In the genomic region with DNA sequence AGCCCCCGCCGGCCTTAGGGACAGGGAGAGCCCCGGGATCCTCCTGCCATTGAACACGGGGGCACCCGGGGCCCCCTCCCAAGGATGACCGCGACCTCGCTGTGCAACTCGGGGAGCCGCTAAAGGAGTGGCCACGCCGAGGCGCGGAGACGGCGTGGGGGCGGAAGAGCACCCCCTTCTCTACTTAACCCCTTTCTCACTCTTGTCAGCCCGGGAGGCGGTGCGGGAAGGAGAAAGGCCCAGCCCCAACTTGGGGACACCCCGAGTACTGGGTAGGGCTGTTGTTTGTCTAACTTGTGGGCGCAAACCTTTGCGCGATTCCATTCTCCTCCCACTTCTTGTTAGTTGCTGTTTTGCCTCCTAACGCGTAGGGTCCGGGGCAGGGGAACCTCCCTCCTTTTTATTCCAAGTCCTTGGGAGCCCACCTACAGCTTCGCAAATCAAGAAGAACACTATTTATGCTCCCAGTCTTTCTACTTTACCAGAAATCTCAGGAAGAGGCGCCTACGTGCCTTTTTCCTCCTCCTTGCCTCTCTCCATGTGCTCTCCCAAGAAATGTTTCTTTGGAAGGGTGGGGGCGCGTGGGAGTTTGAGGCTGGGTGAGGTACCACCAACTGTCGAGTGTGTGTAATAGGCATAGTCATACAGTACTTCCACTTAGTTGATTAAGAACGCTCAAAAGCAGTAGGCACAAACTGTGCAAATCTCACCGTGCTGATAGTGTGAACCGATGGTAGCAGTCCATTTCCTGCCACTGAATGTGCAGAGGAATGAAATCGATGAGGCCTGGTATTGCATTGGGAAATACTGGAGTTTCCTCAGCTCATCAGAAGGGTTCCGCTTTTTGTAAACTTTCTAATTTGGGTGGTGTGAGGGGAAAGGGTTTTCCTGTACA, we compare ENCODE assay signal across 7 cellular contexts. TPM values are rescaled to one million over a fixed set of nuclear protein-coding genes. Genes with fewer than 3 reads are reported as not detected.
DNase-seq lines count a peak whose midpoint lies in the region; ATAC-seq and TF ChIP-seq lines count a peak whose summit lies in the region.

No MANE protein-coding gene starts in this region.

- TF ChIP-seq CTCF in Panc1 (IDR thresholded peaks at IDR 0.05) (no peak), heart right ventricle (IDR thresholded peaks at IDR 0.05) (no peak), progenitor cell of endocrine pancreas (IDR thresholded peaks at IDR 0.05; ENCODE audit: unreplicated experiment) (no peak)

- H3K9me3 ChIP-seq in Panc1 (ENCODE audit: control insufficient read depth, insufficient read depth, low read depth, low read length): no peaks in the 10 kb centered on the region
- H3K9me3 ChIP-seq in heart right ventricle: no peaks in the 10 kb centered on the region

- peak overlapping the region; percentile 95 for H3K27ac Mint-ChIP-seq in activated naive CD4-positive, alpha-beta T cell treated with anti-CD3 and anti-CD28 coated beads, Interleukin-2, amount 10 ng/mL, durations not matched to agents 7 days and 5 days
- H3K27ac Mint-ChIP-seq in progenitor cell of endocrine pancreas: peak overlapping the region; percentile 92

- no peaks in the 10 kb centered on the region for H3K27me3 Mint-ChIP-seq in activated naive CD4-positive, alpha-beta T cell treated with anti-CD3 and anti-CD28 coated beads, Interleukin-2, amount 10 ng/mL, durations not matched to agents 7 days and 5 days
- H3K27me3 Mint-ChIP-seq in progenitor cell of endocrine pancreas: no peaks in the 10 kb centered on the region

- DNase-seq in Panc1 (ENCODE audit: low read depth, low spot score): no peak
- DNase-seq in activated naive CD4-positive, alpha-beta T cell treated with anti-CD3 and anti-CD28 coated beads, Interleukin-2, amount 10 ng/mL, durations not matched to agents 7 days and 5 days: peak; percentile 69
- peak; percentile 13 to 21 for DNase-seq in heart right ventricle
- DNase-seq in progenitor cell of endocrine pancreas (ENCODE audit: low spot score, unreplicated experiment): peak; percentile 10
- DNase-seq in NCI-H2107 treated with DMSO at 0.1 percent for 48 hours (lab: John Stamatoyannopoulos, UW; ENCODE audit: unreplicated experiment): no peak

- H3K27me3 ChIP-seq in Panc1 (ENCODE audit: control insufficient read depth, insufficient read depth, low read length): no peaks in the 10 kb centered on the region
- H3K27me3 ChIP-seq in heart right ventricle: peaks cover 0 to 43% (median 0%) of the 10 kb centered on the region in 7 donors

- BruUV-seq in Panc1 (replicated peaks; lab: Mats Ljungman, UMichigan): no TSS peak

- H3K4me3 ChIP-seq in Panc1 (ENCODE audit: low read depth in 2 of 2, low read length in 2 of 2): peak overlapping the region; percentile 76 to 88
- H3K4me3 ChIP-seq in heart right ventricle: peak overlapping the region; percentile 64 to 83 (median 77)

- peak; percentile 43 for ATAC-seq in GM18867 (IDR thresholded peaks at IDR 0.05; ENCODE audit: unreplicated experiment)
- ATAC-seq in HG02885 (IDR thresholded peaks at IDR 0.05; ENCODE audit: poor library complexity, unreplicated experiment): peak; percentile 36
- peak; percentile 42 for ATAC-seq in Panc1
- peak; percentile 43 to 77 (median 68) for ATAC-seq in heart right ventricle

- H3K4me1 Mint-ChIP-seq in activated naive CD4-positive, alpha-beta T cell treated with anti-CD3 and anti-CD28 coated beads, Interleukin-2, amount 10 ng/mL, durations not matched to agents 7 days and 5 days: peaks cover 43% of the 10 kb centered on the region
- peaks cover 22% of the 10 kb centered on the region for H3K4me1 Mint-ChIP-seq in progenitor cell of endocrine pancreas (ENCODE audit: low read depth)

- H3K4me3 Mint-ChIP-seq in activated naive CD4-positive, alpha-beta T cell treated with anti-CD3 and anti-CD28 coated beads, Interleukin-2, amount 10 ng/mL, durations not matched to agents 7 days and 5 days: peak overlapping the region; percentile 93
- H3K4me3 Mint-ChIP-seq in progenitor cell of endocrine pancreas (ENCODE audit: low read depth): peak overlapping the region; percentile 98

- WGBS in heart right ventricle, 2 donors: 2 to 3% methylated on average over 37 to 38 of the region's 38 CpGs

- H3K36me3 ChIP-seq in Panc1 (ENCODE audit: control insufficient read depth, insufficient read depth, low read length) (no peaks in the 10 kb centered on the region), heart right ventricle (no peaks in the 10 kb centered on the region)

- H3K36me3 Mint-ChIP-seq in activated naive CD4-positive, alpha-beta T cell treated with anti-CD3 and anti-CD28 coated beads, Interleukin-2, amount 10 ng/mL, durations not matched to agents 7 days and 5 days: peaks cover 4% of the 10 kb centered on the region
- H3K36me3 Mint-ChIP-seq in progenitor cell of endocrine pancreas (ENCODE audit: insufficient read depth): peaks cover 1% of the 10 kb centered on the region

- in situ Hi-C loops in Panc1 (cut with HindIII; ENCODE audit: low pct_unique_long_range_greater_than_20kb, low sequenced_read_pairs): no loop called here

- intact Hi-C loops in Panc1 (cut with micrococcal nuclease; ENCODE audit: unreplicated experiment) (loop anchor here (10.0 kb wide), 1 partner anchor 311 kb away; no protein-coding TSS in a partner anchor), heart right ventricle (cut with DNase I) (loop anchor here in 1 of 10 donors (10.0 kb wide), 1 partner anchor 311 kb away; no protein-coding TSS in a partner anchor)

- H3K4me1 ChIP-seq in Panc1 (ENCODE audit: control insufficient read depth, insufficient read depth, low read length): no peaks in the 10 kb centered on the region; the same call in 1 of the 2 replicates
- peaks cover 0 to 28% (median 0%) of the 10 kb centered on the region in 9 donors for H3K4me1 ChIP-seq in heart right ventricle

- POLR2A ChIA-PET in Panc1 (lab: Charles Lee): no interaction called here

- H3K27ac ChIP-seq in Panc1 (ENCODE audit: low read length): peak overlapping the region; percentile 86
- H3K27ac ChIP-seq in heart right ventricle: peak overlapping the region; percentile 58 to 90 (median 83)

- CTCF ChIA-PET in Panc1 (lab: Charles Lee): no interaction called here
- CTCF ChIA-PET in activated naive CD4-positive, alpha-beta T cell treated with anti-CD3 and anti-CD28 coated beads, Interleukin-2, amount 10 ng/mL, durations not matched to agents 7 days and 5 days (lab: Charles Lee): no interaction called here

- no peaks in the 10 kb centered on the region for H3K9me3 Mint-ChIP-seq in activated naive CD4-positive, alpha-beta T cell treated with anti-CD3 and anti-CD28 coated beads, Interleukin-2, amount 10 ng/mL, durations not matched to agents 7 days and 5 days
- no peaks in the 10 kb centered on the region for H3K9me3 Mint-ChIP-seq in progenitor cell of endocrine pancreas (ENCODE audit: low read depth)

RNA-seq across cellular contexts. Expression of a gene that starts 0.8 kb away (rescaled TPM):
- total RNA-seq in Panc1 (2021; ENCODE audit: unreplicated experiment) (17.0 TPM), heart right ventricle (10 to 100 TPM in 6 of 10 donors, 1 to 10 TPM in 4; 7.2 to 13.6 (median 10.7) TPM), progenitor cell of endocrine pancreas (29.7 and 30.0 TPM in 2 replicates)
- 5.5 TPM for polyA plus RNA-seq in Panc1 (2012; ENCODE audit: insufficient read length)
- polyA plus RNA-seq in heart right ventricle: 1 to 10 TPM; 1.8 to 4.2 TPM

Comparison
In these comparisons a context has a peak if more than half of its experiments do, and no peak if none do; other contexts are left out.
1. DNase-seq: peak in activated naive CD4-positive, alpha-beta T cell treated with anti-CD3 and anti-CD28 coated beads, Interleukin-2, amount 10 ng/mL, durations not matched to agents 7 days and 5 days (single experiment), heart right ventricle (2 of 2) and progenitor cell of endocrine pancreas (single experiment); none in Panc1 (single experiment) and NCI-H2107 treated with DMSO at 0.1 percent for 48 hours (single experiment).
2. Peak in every context shown above with its lines, with median percentiles within 50 percentile points of each other: ATAC-seq.